Comparison of ENCODE assay signal across 1 cellular context in the genomic region with DNA sequence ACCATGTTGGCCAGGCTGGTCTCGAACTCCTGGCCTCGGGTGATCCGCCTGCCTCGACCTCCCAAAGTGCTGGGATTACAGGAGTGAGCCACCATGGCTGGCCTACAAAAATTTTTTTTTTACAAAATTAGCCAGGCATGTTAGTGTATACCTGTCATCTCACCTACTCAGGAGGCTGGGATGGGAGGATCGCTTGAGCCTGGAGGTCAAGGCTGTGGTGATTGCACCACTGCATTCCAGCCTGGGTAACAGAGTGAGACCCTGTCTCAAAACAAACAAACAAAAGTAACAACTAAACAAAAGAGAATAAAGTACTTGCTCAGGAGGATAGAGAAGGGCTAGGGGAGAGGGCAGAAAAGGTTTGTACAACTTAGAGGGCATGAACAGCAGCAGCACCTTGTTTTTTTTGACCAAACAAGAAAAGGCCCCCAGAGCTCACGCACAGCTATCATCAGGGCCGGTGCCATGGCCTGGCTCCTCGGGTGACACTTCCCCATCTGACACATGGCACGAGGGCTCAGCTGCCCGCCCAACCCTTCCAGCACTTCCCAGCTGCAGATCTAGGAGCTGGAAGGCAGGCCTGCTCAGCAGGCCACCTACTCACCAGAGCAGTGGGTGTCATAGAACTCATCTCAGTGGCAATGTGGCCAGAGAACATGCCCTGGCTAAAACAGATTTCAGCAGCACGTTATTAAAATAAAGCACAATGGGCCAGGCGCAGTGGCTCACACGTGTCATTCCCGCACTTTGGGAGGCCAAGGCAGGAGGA.
TF ChIP-seq lines count a peak whose summit lies in the region.

No MANE protein-coding gene starts in this region.

TF ChIP-seq in HEK293, 187 proteins besides CTCF, POLR2A, EP300 and RAD21 (continued from another document):
- TF ChIP-seq ZNF394 (tag by site-specific recombination; IDR thresholded peaks at IDR 0.05; ENCODE audit: borderline replicate concordance) (no peak), KLF9 (tag by site-specific recombination; IDR thresholded peaks at IDR 0.05; ENCODE audit: low read depth) (no peak), ZEB2 (tag by site-specific recombination; IDR thresholded peaks at IDR 0.05) (no peak), ZSCAN16 (tag by site-specific recombination; IDR thresholded peaks at IDR 0.05) (no peak), ZNF341 (tag by site-specific recombination; IDR thresholded peaks at IDR 0.05; ENCODE audit: low read depth) (no peak), ZNF600 (tag by site-specific recombination; IDR thresholded peaks at IDR 0.05) (no peak)
- TF ChIP-seq, protein P1, sequence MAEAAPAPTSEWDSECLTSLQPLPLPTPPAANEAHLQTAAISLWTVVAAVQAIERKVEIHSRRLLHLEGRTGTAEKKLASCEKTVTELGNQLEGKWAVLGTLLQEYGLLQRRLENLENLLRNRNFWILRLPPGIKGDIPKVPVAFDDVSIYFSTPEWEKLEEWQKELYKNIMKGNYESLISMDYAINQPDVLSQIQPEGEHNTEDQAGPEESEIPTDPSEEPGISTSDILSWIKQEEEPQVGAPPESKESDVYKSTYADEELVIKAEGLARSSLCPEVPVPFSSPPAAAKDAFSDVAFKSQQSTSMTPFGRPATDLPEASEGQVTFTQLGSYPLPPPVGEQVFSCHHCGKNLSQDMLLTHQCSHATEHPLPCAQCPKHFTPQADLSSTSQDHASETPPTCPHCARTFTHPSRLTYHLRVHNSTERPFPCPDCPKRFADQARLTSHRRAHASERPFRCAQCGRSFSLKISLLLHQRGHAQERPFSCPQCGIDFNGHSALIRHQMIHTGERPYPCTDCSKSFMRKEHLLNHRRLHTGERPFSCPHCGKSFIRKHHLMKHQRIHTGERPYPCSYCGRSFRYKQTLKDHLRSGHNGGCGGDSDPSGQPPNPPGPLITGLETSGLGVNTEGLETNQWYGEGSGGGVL (tag by site-specific recombination; IDR thresholded peaks at IDR 0.05), result no peak
